1 cellular context compared by ENCODE assay signal in genomic region chr16:8819635-8820034, GRCh38.
A peak's percentile ranks its signal among the peaks of the same experiment; 100 is the strongest.
TF ChIP-seq lines count a peak whose summit lies in the region.

No MANE protein-coding gene starts in this region.

TF ChIP-seq in HepG2, 621 proteins besides CTCF, POLR2A, EP300 and RAD21:
- TF ChIP-seq CEBPB (IDR thresholded peaks at IDR 0.05; ENCODE audit: borderline replicate concordance, low read depth, low read length), result 0 out of 2 replicates have a peak, but pooled peaks have one; percentile 23
- no peak for TF ChIP-seq SETDB1 (CRISPR knock-in tag; IDR thresholded peaks at IDR 0.05; ENCODE audit: borderline replicate concordance)
- TF ChIP-seq CHCHD3 (CRISPR knock-in tag; IDR thresholded peaks at IDR 0.05), result no peak
- TF ChIP-seq ZNF512 (CRISPR knock-in tag; IDR thresholded peaks at IDR 0.05), result no peak
- TF ChIP-seq ZBTB25 (CRISPR knock-in tag; IDR thresholded peaks at IDR 0.05), result no peak
- TF ChIP-seq, protein P1, sequence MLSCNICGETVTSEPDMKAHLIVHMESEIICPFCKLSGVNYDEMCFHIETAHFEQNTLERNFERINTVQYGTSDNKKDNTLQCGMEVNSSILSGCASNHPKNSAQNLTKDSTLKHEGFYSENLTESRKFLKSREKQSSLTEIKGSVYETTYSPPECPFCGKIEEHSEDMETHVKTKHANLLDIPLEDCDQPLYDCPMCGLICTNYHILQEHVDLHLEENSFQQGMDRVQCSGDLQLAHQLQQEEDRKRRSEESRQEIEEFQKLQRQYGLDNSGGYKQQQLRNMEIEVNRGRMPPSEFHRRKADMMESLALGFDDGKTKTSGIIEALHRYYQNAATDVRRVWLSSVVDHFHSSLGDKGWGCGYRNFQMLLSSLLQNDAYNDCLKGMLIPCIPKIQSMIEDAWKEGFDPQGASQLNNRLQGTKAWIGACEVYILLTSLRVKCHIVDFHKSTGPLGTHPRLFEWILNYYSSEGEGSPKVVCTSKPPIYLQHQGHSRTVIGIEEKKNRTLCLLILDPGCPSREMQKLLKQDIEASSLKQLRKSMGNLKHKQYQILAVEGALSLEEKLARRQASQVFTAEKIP (CRISPR knock-in tag; IDR thresholded peaks at IDR 0.05; ENCODE audit: borderline replicate concordance), result no peak
- no peak for TF ChIP-seq CHD4 (IDR thresholded peaks at IDR 0.05; ENCODE audit: borderline replicate concordance, low read length)
- TF ChIP-seq AHDC1 (CRISPR knock-in tag; IDR thresholded peaks at IDR 0.05; ENCODE audit: borderline replicate concordance), result no peak
- no peak for TF ChIP-seq HMGXB4 (CRISPR knock-in tag; IDR thresholded peaks at IDR 0.05; ENCODE audit: borderline replicate concordance in 1 of 2, low read depth in 1 of 2)
- TF ChIP-seq NCOA5 (CRISPR knock-in tag; IDR thresholded peaks at IDR 0.05), result no peak
- no peak for TF ChIP-seq KLF11 (CRISPR knock-in tag; IDR thresholded peaks at IDR 0.05)
- 0 out of 2 replicates have a peak, but pooled peaks have one; percentile 22 for TF ChIP-seq SNAI1 (CRISPR knock-in tag; IDR thresholded peaks at IDR 0.05; ENCODE audit: borderline replicate concordance)
- no peak for TF ChIP-seq REST (IDR thresholded peaks at IDR 0.05; ENCODE audit: borderline replicate concordance in 1 of 2, low read depth in 1 of 2, low read length in 2 of 2)
TF ChIP-seq in HepG2: peak in this region for 2.
